In the genomic region with DNA sequence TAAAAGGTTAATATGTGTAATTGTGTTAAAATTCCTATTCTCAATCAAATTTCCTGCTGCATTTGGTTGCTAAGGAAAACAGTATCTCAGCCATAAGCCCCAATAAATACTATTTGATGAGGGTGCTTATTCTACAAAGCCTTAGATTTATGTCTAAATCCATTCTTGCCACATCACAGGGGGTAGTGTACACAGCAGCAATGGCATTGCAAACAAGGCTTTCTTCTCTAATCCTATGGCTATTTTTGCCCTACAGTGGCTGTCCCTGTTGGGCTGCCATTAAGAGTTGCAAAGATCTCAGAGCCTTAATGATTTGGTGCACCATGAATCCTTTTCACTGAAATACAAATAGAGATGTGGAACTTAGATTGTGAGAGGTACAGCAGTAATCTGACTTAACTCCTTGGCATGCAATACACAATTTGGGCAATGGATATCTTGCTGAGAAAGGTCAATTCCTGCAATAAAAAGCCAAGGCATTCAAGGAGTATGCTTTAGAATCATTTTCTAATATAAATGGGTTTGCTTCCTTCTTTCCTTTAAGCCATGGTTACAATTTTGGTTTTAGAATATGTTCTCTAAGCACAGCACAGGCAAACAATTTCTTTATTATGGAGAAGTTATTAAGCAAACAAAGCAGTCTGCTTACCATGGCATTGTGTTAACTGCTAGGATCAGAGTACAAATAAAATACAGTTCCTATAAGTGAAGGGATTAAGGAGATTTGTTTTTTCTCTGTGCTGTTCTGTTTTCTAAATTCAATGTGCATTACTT, we compare ENCODE assay signal across 14 cellular contexts.
"Had no signal": no experiment of that assay in that cellular context is flagged by ENCODE, and none has a peak within 500 bp of the region (broad histone marks: within the 10 kb centered on the region; RNA-seq: fewer than 3 reads in every experiment).

No MANE protein-coding gene starts in this region.

- H3K4me3 ChIP-seq: pancreas, thyroid gland, uterus had no signal

- H3K4me1 ChIP-seq: pancreas, thyroid gland, uterus had no signal

- H3K9me3 ChIP-seq: pancreas, thyroid gland had no signal

- H3K4me3 Mint-ChIP-seq: activated naive CD8-positive, alpha-beta T cell had no signal

- H3K27me3 ChIP-seq: brain microvascular endothelial cell, pancreas, thyroid gland, uterus had no signal

- H3K36me3 ChIP-seq: brain microvascular endothelial cell, pancreas, thyroid gland, uterus had no signal

- H3K27me3 Mint-ChIP-seq: activated naive CD8-positive, alpha-beta T cell had no signal

- H3K27ac Mint-ChIP-seq: activated naive CD8-positive, alpha-beta T cell had no signal

- DNase-seq: activated CD4-positive, alpha-beta T cell treated with anti-CD3 and anti-CD28 coated beads, Interleukin-2, amount 50 U/mL, for 1 hour; activated CD4-positive, CD25-positive, alpha-beta regulatory T cell; activated effector memory CD4-positive, alpha-beta T cell treated with Interleukin-2 at 50 U/mL for 16 hours; activated T-cell treated with anti-CD3 and anti-CD28 coated beads, Interleukin-2, amount 50 U/mL, for 1 hour; brain microvascular endothelial cell; dermis blood vessel endothelial cell; hippocampal formation; left ventricle myocardium superior; mesendoderm; pancreas; retina; thyroid gland; uterus had no signal

- H3K27ac ChIP-seq: brain microvascular endothelial cell, pancreas, thyroid gland, uterus had no signal
